20 cellular contexts compared by ENCODE assay signal in genomic region chr20:47801079-47801478, GRCh38. TPM values are rescaled to one million over a fixed set of nuclear protein-coding genes. Genes with fewer than 3 reads are reported as not detected.
DNase-seq lines count a peak whose midpoint lies in the region; ATAC-seq and TF ChIP-seq lines count a peak whose summit lies in the region.
"Had no signal": no experiment of that assay in that cellular context is flagged by ENCODE, and none has a peak within 500 bp of the region (broad histone marks: within the 10 kb centered on the region; RNA-seq: fewer than 3 reads in every experiment).

No MANE protein-coding gene starts in this region.

- CTCF ChIA-PET in HEK293 (lab: Yijun Ruan, JAX): interaction anchor here (0.6 kb wide), 1 partner anchor 175 kb away, joined by 3 read pairs; no protein-coding TSS in a partner anchor
- CTCF ChIA-PET in RWPE1 (lab: Yijun Ruan, JAX): no interaction called here
- CTCF ChIA-PET in naive thymus-derived CD4-positive, alpha-beta T cell (lab: Charles Lee): no interaction called here

- H3K36me3 ChIP-seq in HEK293 (ENCODE audit: control insufficient read depth in 2 of 2, insufficient read depth in 1 of 2, low read length in 2 of 2): no peaks in the 10 kb centered on the region
- H3K36me3 ChIP-seq in esophagus squamous epithelium: no peaks in the 10 kb centered on the region
- no peaks in the 10 kb centered on the region for H3K36me3 ChIP-seq in trophoblast cell (ENCODE audit: control insufficient read depth in 1 of 2, insufficient read depth in 2 of 2, low read length in 2 of 2)
- H3K36me3 ChIP-seq in naive thymus-derived CD4-positive, alpha-beta T cell (ENCODE audit: control insufficient read depth in 2 of 3, insufficient read depth in 3 of 3, low read length in 3 of 3): no peaks in the 10 kb centered on the region
- H3K36me3 ChIP-seq: BE2C, HAP-1 had no signal

- H3K18ac ChIP-seq in trophoblast cell (ENCODE audit: low read length): no peak overlapping the region

- no peak overlapping the region for H2BK5ac ChIP-seq in trophoblast cell (ENCODE audit: low read depth, low read length, poor library complexity)

- H3K27ac Mint-ChIP-seq in naive thymus-derived CD4-positive, alpha-beta T cell: no peak overlapping the region
- H3K27ac Mint-ChIP-seq: IgD-negative memory B cell had no signal

- H3K4ac ChIP-seq in trophoblast cell (ENCODE audit: low read depth, low read length): no peak overlapping the region

- no peak overlapping the region for H3K4me2 ChIP-seq in trophoblast cell (ENCODE audit: low read length)

- no peak overlapping the region for H2BK12ac ChIP-seq in trophoblast cell (ENCODE audit: low read length)

- H3K4me1 ChIP-seq in HEK293 (ENCODE audit: control insufficient read depth, insufficient read depth, low read length) (no peaks in the 10 kb centered on the region), esophagus squamous epithelium (peaks cover 8 to 65% (median 11%) of the 10 kb centered on the region in 3 donors), trophoblast cell (ENCODE audit: control insufficient read depth in 1 of 2, insufficient read depth in 2 of 2, low read length in 2 of 2) (no peaks in the 10 kb centered on the region)
- no peaks in the 10 kb centered on the region for H3K4me1 ChIP-seq in naive thymus-derived CD4-positive, alpha-beta T cell (ENCODE audit: control insufficient read depth in 2 of 2, insufficient read depth in 2 of 2, low read length in 2 of 2)
- H3K4me1 ChIP-seq: HAP-1 had no signal

- no peaks in the 10 kb centered on the region for H3K9me3 ChIP-seq in HEK293 (ENCODE audit: control insufficient read depth, insufficient read depth, low read depth, low read length)
- no peaks in the 10 kb centered on the region for H3K9me3 ChIP-seq in esophagus squamous epithelium
- H3K9me3 ChIP-seq in trophoblast cell (ENCODE audit: insufficient read depth, low read depth, low read length): peaks cover 3% of the 10 kb centered on the region
- no peaks in the 10 kb centered on the region for H3K9me3 ChIP-seq in naive thymus-derived CD4-positive, alpha-beta T cell (ENCODE audit: control insufficient read depth in 2 of 3, low read length in 3 of 3)
- H3K9me3 ChIP-seq: BE2C, HAP-1 had no signal

- H2AFZ ChIP-seq in trophoblast cell (ENCODE audit: insufficient read depth, low read length, poor library complexity): no peak overlapping the region
- H2AFZ ChIP-seq: GM23248 had no signal

- no peak overlapping the region for H2AK5ac ChIP-seq in trophoblast cell (ENCODE audit: low read length)

- WGBS in esophagus squamous epithelium, 2 donors: 91 to 93% methylated on average over 5 of the region's 5 CpGs
- 100% methylated on average over 2 of the region's 5 CpGs for WGBS in trophoblast cell (ENCODE audit: extremely low coverage, insufficient coverage, insufficient read length)

- no peak overlapping the region for H4K12ac ChIP-seq in trophoblast cell (ENCODE audit: low read depth, low read length)

- no peaks in the 10 kb centered on the region for H3K79me2 ChIP-seq in trophoblast cell (ENCODE audit: control insufficient read depth, insufficient read depth, low read length, poor library complexity)

- POLR2A ChIA-PET in HEK293 (lab: Yijun Ruan, JAX) (no interaction called here), RWPE1 (lab: Yijun Ruan, JAX; ENCODE audit: low non-redundant PET) (no interaction called here)
- POLR2A ChIA-PET in naive thymus-derived CD4-positive, alpha-beta T cell (lab: Charles Lee): no interaction called here

- no peaks in the 10 kb centered on the region for H3K36me3 Mint-ChIP-seq in naive thymus-derived CD4-positive, alpha-beta T cell
- H3K36me3 Mint-ChIP-seq: IgD-negative memory B cell had no signal

- DNase-seq in RWPE1 (ENCODE audit: low spot score) (no peak), esophagus squamous epithelium (lab: John Stamatoyannopoulos, UW) (no peak), trophoblast cell (no peak), NCI-H1436 treated with DMSO at 0.1 percent for 48 hours (lab: John Stamatoyannopoulos, UW) (no peak)
- no peak for DNase-seq in naive thymus-derived CD4-positive, alpha-beta T cell
- DNase-seq: DMS79, GM23248, Karpas-422, MV-4-11, NCI-H1105 treated with DMSO at 0.1 percent for 48 hours, NCI-H2081, NCI-H345, NCI-H524 treated with DMSO at 0.1 percent for 48 hours, SHP77 had no signal

- peaks cover 0 to 6% (median 0%) of the 10 kb centered on the region in 4 donors for H3K27me3 ChIP-seq in esophagus squamous epithelium
- H3K27me3 ChIP-seq in trophoblast cell (ENCODE audit: insufficient read depth, low read length): no peaks in the 10 kb centered on the region
- no peaks in the 10 kb centered on the region for H3K27me3 ChIP-seq in naive thymus-derived CD4-positive, alpha-beta T cell (ENCODE audit: control insufficient read depth in 2 of 2, insufficient read depth in 2 of 2, low read length in 2 of 2)
- H3K27me3 ChIP-seq: BE2C had no signal

- H3K27ac ChIP-seq in HEK293 (ENCODE audit: extremely low read depth, low read depth, low read length) (no peak overlapping the region), RWPE1 (peak overlapping the region; percentile 79), esophagus squamous epithelium (peak overlapping the region in 3 of 4 donors; percentile 52 to 85 (median 59)), trophoblast cell (ENCODE audit: low read depth, low read length) (no peak overlapping the region)
- H3K27ac ChIP-seq in naive thymus-derived CD4-positive, alpha-beta T cell (ENCODE audit: low read depth, low read length): no peak overlapping the region
- H3K27ac ChIP-seq: GM23248, HL-60 had no signal

- no peaks in the 10 kb centered on the region for H3K79me1 ChIP-seq in trophoblast cell (ENCODE audit: low read length)

- ATAC-seq in naive thymus-derived CD4-positive, alpha-beta T cell: no peak
- ATAC-seq in GM18861 (IDR thresholded peaks at IDR 0.05; ENCODE audit: unreplicated experiment): no peak

- H3K27me3 Mint-ChIP-seq in naive thymus-derived CD4-positive, alpha-beta T cell: peaks cover 0 to 14% (median 6%) of the 10 kb centered on the region in 5 donors

- no peak overlapping the region for H4K91ac ChIP-seq in trophoblast cell (ENCODE audit: low read depth, low read length)

- peak overlapping the region; percentile 66 for H3K23ac ChIP-seq in trophoblast cell (ENCODE audit: low read length)

- no peak for TF ChIP-seq POLR2A in esophagus squamous epithelium (IDR thresholded peaks at IDR 0.05)

- no peak overlapping the region for H2BK120ac ChIP-seq in trophoblast cell (ENCODE audit: insufficient read depth, low read length, poor library complexity)

- no peak overlapping the region for H3K14ac ChIP-seq in trophoblast cell (ENCODE audit: low read length)

- H4K8ac ChIP-seq in trophoblast cell (ENCODE audit: low read depth, low read length): no peak overlapping the region

- TF ChIP-seq CTCF in HEK293 (tag by site-specific recombination; IDR thresholded peaks at IDR 0.05) (no peak), RWPE1 (conservative IDR thresholded peaks at IDR 0.05; ENCODE audit: low read depth) (no peak), esophagus squamous epithelium (IDR thresholded peaks at IDR 0.05) (no peak)

- no peak overlapping the region for H3K4me3 Mint-ChIP-seq in naive thymus-derived CD4-positive, alpha-beta T cell
- H3K4me3 Mint-ChIP-seq: IgD-negative memory B cell had no signal

- no peak overlapping the region for H3K9ac ChIP-seq in trophoblast cell (ENCODE audit: low read length)
- H3K9ac ChIP-seq: GM23248 had no signal

- H3K9me3 Mint-ChIP-seq in naive thymus-derived CD4-positive, alpha-beta T cell: peaks cover 0 to 5% (median 0%) of the 10 kb centered on the region in 11 donors
- H3K9me3 Mint-ChIP-seq: IgD-negative memory B cell had no signal

- H3K4me3 ChIP-seq in HEK293 (ENCODE audit: low read depth, low read length) (no peak overlapping the region), esophagus squamous epithelium (no peak overlapping the region), trophoblast cell (ENCODE audit: low read depth, low read length) (no peak overlapping the region)
- H3K4me3 ChIP-seq in naive thymus-derived CD4-positive, alpha-beta T cell (ENCODE audit: low read length): no peak overlapping the region
- H3K4me3 ChIP-seq: GM23248, HAP-1 had no signal

- intact Hi-C loops in esophagus squamous epithelium (cut with DNase I): no loop called here
- intact Hi-C loops in naive thymus-derived CD4-positive, alpha-beta T cell (cut with micrococcal nuclease): no loop called here

- peaks cover 0 to 4% (median 0%) of the 10 kb centered on the region in 7 donors for H3K4me1 Mint-ChIP-seq in naive thymus-derived CD4-positive, alpha-beta T cell

TF ChIP-seq in HEK293, 187 proteins besides CTCF, POLR2A, EP300 and RAD21 (continues in another document):
- TF ChIP-seq ZNF501 (tag by site-specific recombination; IDR thresholded peaks at IDR 0.05) (no peak), ZNF830 (tag by site-specific recombination; IDR thresholded peaks at IDR 0.05; ENCODE audit: low read depth) (no peak), ZFHX2 (tag by site-specific recombination; conservative IDR thresholded peaks at IDR 0.05) (peak; percentile 88), EGR2 (tag by site-specific recombination; IDR thresholded peaks at IDR 0.05; ENCODE audit: low read depth) (peak; percentile 86), ZNF48 (tag by site-specific recombination; IDR thresholded peaks at IDR 0.05) (no peak)

RNA-seq across cellular contexts. Expression of gene SULF2, which starts 15.8 kb away (rescaled TPM):
- 100 to 1,000 TPM in 2 of 4 donors, 10 to 100 TPM in 2; 31.5 to 182 (median 94.4) TPM for total RNA-seq in esophagus squamous epithelium
- 50.7 and 52.8 TPM in 2 replicates for polyA plus RNA-seq in trophoblast cell (2013)
- 100 to 1,000 TPM in 1 of 5 experiments, 10 to 100 TPM in 1, 1 to 10 TPM in 1, under 1 TPM in 2; 0.43 to 133 (median 1.5) TPM for total RNA-seq in naive thymus-derived CD4-positive, alpha-beta T cell
- 1 to 10 TPM in 1 of 2 donors, under 1 TPM in 1; 0.60 to 3.6 TPM for polyA plus RNA-seq in naive thymus-derived CD4-positive, alpha-beta T cell

Comparison
In these comparisons a context has a peak if more than half of its experiments do, and no peak if none do; other contexts are left out.
1. H3K27ac ChIP-seq: peak in RWPE1 (single experiment) and esophagus squamous epithelium (3 of 4); none in HEK293 (single experiment), trophoblast cell (single experiment) and naive thymus-derived CD4-positive, alpha-beta T cell (single experiment).